ENCODE assay signal across 24 cellular contexts in the genomic region with DNA sequence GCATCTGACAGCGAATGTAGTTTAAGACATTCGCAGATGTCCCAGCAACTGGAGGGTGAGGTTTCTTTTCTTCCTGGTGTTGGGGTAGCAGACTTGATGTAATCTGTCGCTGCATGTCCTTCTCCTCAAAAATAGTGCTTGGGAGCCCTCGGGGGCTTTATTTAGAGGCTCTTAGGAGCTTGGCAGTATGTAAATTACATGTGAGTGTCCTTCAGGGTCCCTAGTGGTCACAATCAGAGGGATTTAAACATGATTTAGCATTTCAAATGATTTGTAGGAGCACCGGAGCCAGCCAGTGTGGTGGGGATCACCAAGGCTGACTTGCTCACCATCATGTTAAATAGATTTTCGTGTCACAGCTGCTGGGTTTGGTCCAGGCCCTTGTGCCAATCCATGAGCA. TPM values are rescaled to one million over a fixed set of nuclear protein-coding genes. Genes with fewer than 3 reads are reported as not detected.
"Had no signal": no experiment of that assay in that cellular context is flagged by ENCODE, and none has a peak within 500 bp of the region (broad histone marks: within the 10 kb centered on the region; RNA-seq: fewer than 3 reads in every experiment).

No MANE protein-coding gene starts in this region.

- H3K27ac ChIP-seq: hepatocyte, lower lobe of right lung, right atrium auricular region, tibial artery, WERI-Rb-1 had no signal

- H3K36me3 ChIP-seq: lower lobe of right lung, right atrium auricular region, tibial artery, WERI-Rb-1 had no signal

- H3K4me2 ChIP-seq: hepatocyte had no signal

- H3K4me1 ChIP-seq: lower lobe of right lung had no signal

- H3K27ac Mint-ChIP-seq: effector memory CD8-positive, alpha-beta T cell; naive thymus-derived CD8-positive, alpha-beta T cell; progenitor cell of endocrine pancreas had no signal

- H2AFZ ChIP-seq: hepatocyte had no signal

- FAIRE-seq: islet of Langerhans had no signal

- DNase-seq: activated CD4-positive, alpha-beta T cell treated with anti-CD3 and anti-CD28 coated beads for 1 hour; activated CD8-positive, alpha-beta memory T cell treated with anti-CD3 and anti-CD28 coated beads for 24 hours; activated CD8-positive, alpha-beta memory T cell treated with anti-CD3 and anti-CD28 coated beads, Interleukin-2, amount 50 U/mL, for 48 hours; activated effector memory CD4-positive, alpha-beta T cell treated with anti-CD3 and anti-CD28 coated beads, Interleukin-2, amount 50 U/mL, for 16 hours; activated naive CD4-positive, alpha-beta T cell treated with anti-CD3 and anti-CD28 coated beads, Interleukin-2, amount 50 U/mL, for 16 hours; activated T-cell treated with anti-CD3 and anti-CD28 coated beads, Interleukin-2, amount 50 U/mL, for 48 hours; aorta; effector memory CD8-positive, alpha-beta T cell; left colon; lower lobe of right lung; naive thymus-derived CD8-positive, alpha-beta T cell; occipital lobe; stimulated activated CD4-positive, alpha-beta T cell treated with anti-CD3 and anti-CD28 coated beads, Interleukin-12 subunit alpha, Interleukin-12 subunit beta, amount 100 ng/mL, for 4 hours; stimulated activated CD4-positive, alpha-beta T cell treated with anti-CD3 and anti-CD28 coated beads, Interleukin-1b, Interleukin-23, amount 100 ng/mL, for 48 hours; stimulated activated CD8-positive, alpha-beta memory T cell treated with anti-CD3 and anti-CD28 coated beads, Interleukin-4, amount 100 ng/mL, for 48 hours; stimulated activated naive CD4-positive, alpha-beta T cell treated with Interleukin-2 at 50 U/mL for 16 hours; T-helper 2 cell; tibial artery; WERI-Rb-1 had no signal

- H3K9me3 ChIP-seq: lower lobe of right lung, tibial artery had no signal

- H3K4me3 ChIP-seq: hepatocyte, lower lobe of right lung, right atrium auricular region, tibial artery had no signal

- H3K4me3 Mint-ChIP-seq: effector memory CD8-positive, alpha-beta T cell; naive thymus-derived CD8-positive, alpha-beta T cell had no signal

RNA-seq across cellular contexts. Expression of a gene that starts 8.8 kb away (rescaled TPM):
- total RNA-seq: aorta; dermis microvascular lymphatic vessel endothelial cell; lower lobe of right lung; naive thymus-derived CD8-positive, alpha-beta T cell had no signal
